ENCODE assay signal across 28 cellular contexts in genomic region chr12:7282844-7283243, GRCh38. TPM values are rescaled to one million over a fixed set of nuclear protein-coding genes. Genes with fewer than 3 reads are reported as not detected.
DNase-seq lines count a peak whose midpoint lies in the region; ATAC-seq and TF ChIP-seq lines count a peak whose summit lies in the region.
"Had no signal": no experiment of that assay in that cellular context is flagged by ENCODE, and none has a peak within 500 bp of the region (broad histone marks: within the 10 kb centered on the region; RNA-seq: fewer than 3 reads in every experiment).

No MANE protein-coding gene starts in this region.

- H3K36me3 Mint-ChIP-seq in activated T-helper 17 cell treated with anti-CD3 and anti-CD28 coated beads, Interleukin-2, amount 50 U/mL, for 72 hours (ENCODE audit: low read depth), result no peaks in the 10 kb centered on the region
- H3K36me3 Mint-ChIP-seq in T-cell, result no peaks in the 10 kb centered on the region
- H3K36me3 Mint-ChIP-seq: activated naive CD4-positive, alpha-beta T cell treated with anti-CD3 and anti-CD28 coated beads, Interleukin-2, amount 10 ng/mL, durations not matched to agents 7 days and 5 days had no signal

- H3K4me1 Mint-ChIP-seq in activated T-helper 17 cell treated with anti-CD3 and anti-CD28 coated beads, Interleukin-2, amount 50 U/mL, for 72 hours, result no peaks in the 10 kb centered on the region
- no peaks in the 10 kb centered on the region for H3K4me1 Mint-ChIP-seq in T-cell
- H3K4me1 Mint-ChIP-seq: activated CD4-positive, alpha-beta memory T cell treated with anti-CD3 and anti-CD28 coated beads, Interleukin-2, amount 10 ng/mL, durations not matched to agents 7 days and 5 days; activated naive CD4-positive, alpha-beta T cell treated with anti-CD3 and anti-CD28 coated beads, Interleukin-2, amount 10 ng/mL, durations not matched to agents 7 days and 5 days; nephron had no signal

- POLR2A ChIA-PET in T-cell (lab: Charles Lee), result no interaction called here

- H3K4me3 Mint-ChIP-seq in activated T-helper 17 cell treated with anti-CD3 and anti-CD28 coated beads, Interleukin-2, amount 50 U/mL, for 72 hours, result no peak overlapping the region
- no peak overlapping the region for H3K4me3 Mint-ChIP-seq in T-cell
- H3K4me3 Mint-ChIP-seq: activated CD4-positive, alpha-beta memory T cell treated with anti-CD3 and anti-CD28 coated beads, Interleukin-2, amount 10 ng/mL, durations not matched to agents 7 days and 5 days; activated naive CD4-positive, alpha-beta T cell treated with anti-CD3 and anti-CD28 coated beads, Interleukin-2, amount 10 ng/mL, durations not matched to agents 7 days and 5 days; activated T-cell treated with anti-CD3 and anti-CD28 coated beads, Interleukin-2, amount 50 U/mL, for 24 hours; nephron had no signal

- CTCF ChIA-PET in T-cell (lab: Charles Lee), result no interaction called here

- no peak overlapping the region for H3K27ac Mint-ChIP-seq in activated T-helper 17 cell treated with anti-CD3 and anti-CD28 coated beads, Interleukin-2, amount 50 U/mL, for 72 hours
- no peak overlapping the region for H3K27ac Mint-ChIP-seq in T-cell
- H3K27ac Mint-ChIP-seq: activated CD4-positive, alpha-beta memory T cell treated with anti-CD3 and anti-CD28 coated beads, Interleukin-2, amount 10 ng/mL, durations not matched to agents 7 days and 5 days; activated naive CD4-positive, alpha-beta T cell treated with anti-CD3 and anti-CD28 coated beads, Interleukin-2, amount 10 ng/mL, durations not matched to agents 7 days and 5 days; activated T-cell treated with anti-CD3 and anti-CD28 coated beads, Interleukin-2, amount 50 U/mL, for 24 hours; nephron had no signal

- ATAC-seq in HG03097 (IDR thresholded peaks at IDR 0.05; ENCODE audit: low FRiP score, unreplicated experiment) (peak; percentile 56), T-cell (replicated peaks in 1 of 4) (no peak)
- peak; percentile 40 for ATAC-seq in activated T-helper 17 cell treated with anti-CD3 and anti-CD28 coated beads, Interleukin-2, amount 50 U/mL, for 72 hours (replicated peaks)
- ATAC-seq: gastroesophageal sphincter, HCT116, SK-N-SH treated with all-trans-retinoic acid at 6 μM for 48 hours had no signal

- peak; percentile 66 for DNase-seq in GM12865 (ENCODE audit: low read depth)
- DNase-seq in GM20000 (ENCODE audit: low spot score), result peak; percentile 15
- no peak for DNase-seq in NCI-H1092 treated with DMSO at 0.1 percent for 48 hours (lab: John Stamatoyannopoulos, UW)
- no peak for DNase-seq in DMS53 treated with DMSO at 0.1 percent for 48 hours (lab: John Stamatoyannopoulos, UW; ENCODE audit: unreplicated experiment)
- no peak for DNase-seq in GM19240 (ENCODE audit: insufficient read length, low spot score)
- no peak for DNase-seq in T-cell
- DNase-seq: activated CD4-positive, alpha-beta memory T cell treated with anti-CD3 and anti-CD28 coated beads, Interleukin-2, amount 10 ng/mL, durations not matched to agents 7 days and 5 days; activated CD4-positive, CD25-positive, alpha-beta regulatory T cell; activated naive CD4-positive, alpha-beta T cell treated with anti-CD3 and anti-CD28 coated beads, Interleukin-2, amount 10 ng/mL, durations not matched to agents 7 days and 5 days; activated T-cell treated with anti-CD3 and anti-CD28 coated beads, Interleukin-2, amount 50 U/mL, for 24 hours; BE2C; Calu3; effector CD4-positive, alpha-beta T cell; midbrain; NCI-H2029; NCI-H446 treated with DMSO at 0.1 percent for 48 hours; RPMI8226; stimulated activated naive CD4-positive, alpha-beta T cell; T-helper 9 cell had no signal

- H3K27me3 Mint-ChIP-seq in activated T-helper 17 cell treated with anti-CD3 and anti-CD28 coated beads, Interleukin-2, amount 50 U/mL, for 72 hours, result peaks cover 19% of the 10 kb centered on the region
- peaks cover 42 to 45% of the 10 kb centered on the region in 2 donors for H3K27me3 Mint-ChIP-seq in T-cell

- H3K9me3 Mint-ChIP-seq in activated T-helper 17 cell treated with anti-CD3 and anti-CD28 coated beads, Interleukin-2, amount 50 U/mL, for 72 hours, result peaks cover 4% of the 10 kb centered on the region
- H3K9me3 Mint-ChIP-seq in T-cell, result peaks cover 5 to 26% (median 21%) of the 10 kb centered on the region in 3 donors

- H3K4me3 ChIP-seq in GM12865 (ENCODE audit: low read depth, low read length), result no peak overlapping the region
- H3K4me3 ChIP-seq: esophagus muscularis mucosa, gastroesophageal sphincter, tibial nerve had no signal

- TF ChIP-seq CTCF in GM12865 (IDR thresholded peaks at IDR 0.05; ENCODE audit: insufficient read depth, low read depth, low read length, missing control alignments), result no peak
- TF ChIP-seq CTCF in GM20000 (IDR thresholded peaks at IDR 0.05; ENCODE audit: extremely low read depth, missing control alignments), result no peak

RNA-seq across cellular contexts. Expression of gene ACSM4, which starts 21.0 kb away (rescaled TPM):
- total RNA-seq in activated T-helper 17 cell treated with anti-CD3 and anti-CD28 coated beads, Interleukin-2, amount 50 U/mL, for 72 hours, result not detected
- total RNA-seq in T-cell, result not detected
- total RNA-seq: activated CD4-positive, alpha-beta memory T cell treated with anti-CD3 and anti-CD28 coated beads, Interleukin-2, amount 10 ng/mL, durations not matched to agents 7 days and 5 days; Calu3; cerebellum; esophagus muscularis mucosa; gastroesophageal sphincter; tibial nerve had no signal

Comparison
In these comparisons a context has a peak if more than half of its experiments do, and no peak if none do; other contexts are left out.
1. DNase-seq: peak in GM12865 (single experiment) and GM20000 (single experiment); none in NCI-H1092 treated with DMSO at 0.1 percent for 48 hours (single experiment), DMS53 treated with DMSO at 0.1 percent for 48 hours (single experiment), GM19240 (single experiment) and T-cell (0 of 34).
2. ATAC-seq: peak in HG03097 (single experiment) and activated T-helper 17 cell treated with anti-CD3 and anti-CD28 coated beads, Interleukin-2, amount 50 U/mL, for 72 hours (single experiment); none in T-cell (0 of 4).